ENCODE assay signal across 21 cellular contexts in genomic region chr7:27647489-27647888, GRCh38. TPM values are rescaled to one million over a fixed set of nuclear protein-coding genes. Genes with fewer than 3 reads are reported as not detected.
DNase-seq lines count a peak whose midpoint lies in the region; ATAC-seq, FAIRE-seq and TF ChIP-seq lines count a peak whose summit lies in the region.
"Had no signal": no experiment of that assay in that cellular context is flagged by ENCODE, and none has a peak within 500 bp of the region (broad histone marks: within the 10 kb centered on the region; RNA-seq: fewer than 3 reads in every experiment).

No MANE protein-coding gene starts in this region.

- H4K5ac ChIP-seq in IMR-90 (ENCODE audit: low read depth, low read length): no peak overlapping the region

- no peak overlapping the region for H2AK5ac ChIP-seq in IMR-90 (ENCODE audit: low read depth, low read length)

- intact Hi-C loops in IMR-90 (cut with micrococcal nuclease): no loop called here

- H3K79me1 ChIP-seq in IMR-90 (ENCODE audit: low read depth in 1 of 2, low read length in 2 of 2): peaks cover 0 to 18% of the 10 kb centered on the region in 2 experiments; a peak in 2 of 4 replicates

- CTCF ChIA-PET in IMR-90 (lab: Yijun Ruan, JAX) (no interaction called here), RWPE1 (lab: Yijun Ruan, JAX) (no interaction called here)

- H3K27me3 ChIP-seq in ACC112 (ENCODE audit: insufficient read depth, low read length) (no peaks in the 10 kb centered on the region), IMR-90 (ENCODE audit: control insufficient read depth, insufficient read depth, low read length) (no peaks in the 10 kb centered on the region), astrocyte (ENCODE audit: insufficient read depth, low read length) (no peaks in the 10 kb centered on the region)
- H3K27me3 ChIP-seq: BLaER1 treated with 17β-estradiol and CSF1 and Interleukin-3, amounts not matched to agents 10 nM and 100 nM; Peyer's patch had no signal

- no peak overlapping the region for H4K8ac ChIP-seq in IMR-90 (ENCODE audit: low read depth in 2 of 2, low read length in 2 of 2)

- no peak overlapping the region for H4K91ac ChIP-seq in IMR-90 (ENCODE audit: insufficient read depth, low read depth, low read length)

- no peak overlapping the region for H3K56ac ChIP-seq in IMR-90 (ENCODE audit: extremely low read depth, insufficient read depth, low read length)

- ATAC-seq in IMR-90 (ENCODE audit: low read depth): no peak

- H3K4me3 Mint-ChIP-seq in astrocyte (ENCODE audit: unreplicated experiment) (peak overlapping the region; percentile 17), osteocyte (ENCODE audit: unreplicated experiment) (no peak overlapping the region)
- H3K4me3 Mint-ChIP-seq: CD4-positive, alpha-beta T cell had no signal

- no peak overlapping the region for H3K4me2 ChIP-seq in IMR-90 (ENCODE audit: low read depth, low read length)
- H3K4me2 ChIP-seq in astrocyte (ENCODE audit: low read length): no peak overlapping the region
- H3K4me2 ChIP-seq: BLaER1 treated with 17β-estradiol and CSF1 and Interleukin-3, amounts not matched to agents 10 nM and 100 nM; KMS-11 had no signal

- H3K4me1 ChIP-seq in ACC112 (ENCODE audit: control insufficient read depth, insufficient read depth, low read length, unreplicated experiment): peaks cover 16% of the 10 kb centered on the region
- H3K4me1 ChIP-seq in IMR-90 (ENCODE audit: control insufficient read depth, insufficient read depth, low read length): peaks cover 3% of the 10 kb centered on the region
- H3K4me1 ChIP-seq in astrocyte (ENCODE audit: insufficient read depth, low read length): no peaks in the 10 kb centered on the region
- H3K4me1 ChIP-seq: BLaER1 treated with 17β-estradiol and CSF1 and Interleukin-3, amounts not matched to agents 10 nM and 100 nM; Peyer's patch had no signal

- H2BK120ac ChIP-seq in IMR-90 (ENCODE audit: low read depth, low read length): no peak overlapping the region

- no peaks in the 10 kb centered on the region for H4K20me1 ChIP-seq in IMR-90 (ENCODE audit: insufficient read depth, low read length)
- no peaks in the 10 kb centered on the region for H4K20me1 ChIP-seq in astrocyte (ENCODE audit: insufficient read depth, low read length)
- H4K20me1 ChIP-seq: BLaER1 treated with 17β-estradiol and CSF1 and Interleukin-3, amounts not matched to agents 10 nM and 100 nM had no signal

- H3K9me3 Mint-ChIP-seq in astrocyte (ENCODE audit: unreplicated experiment) (no peaks in the 10 kb centered on the region), osteocyte (ENCODE audit: unreplicated experiment) (no peaks in the 10 kb centered on the region)
- H3K9me3 Mint-ChIP-seq: CD4-positive, alpha-beta T cell had no signal

- H3K9ac ChIP-seq in IMR-90 (ENCODE audit: low read depth, low read length) (no peak overlapping the region), astrocyte (ENCODE audit: low read length) (no peak overlapping the region)
- H3K9ac ChIP-seq: BLaER1 treated with 17β-estradiol and CSF1 and Interleukin-3, amounts not matched to agents 10 nM and 100 nM; KMS-11 had no signal

- H3K27me3 Mint-ChIP-seq in astrocyte (ENCODE audit: low read depth, unreplicated experiment) (no peaks in the 10 kb centered on the region), osteocyte (ENCODE audit: unreplicated experiment) (no peaks in the 10 kb centered on the region)
- H3K27me3 Mint-ChIP-seq: CD4-positive, alpha-beta T cell had no signal

- H2AFZ ChIP-seq in ACC112 (ENCODE audit: low read length, unreplicated experiment) (no peak overlapping the region), IMR-90 (replicated peaks; ENCODE audit: low read length, poor library complexity) (no peak overlapping the region), astrocyte (ENCODE audit: low read depth, low read length) (no peak overlapping the region)

- H2BK20ac ChIP-seq in IMR-90 (ENCODE audit: low read depth, low read length): peak overlapping the region; percentile 24; the same call in 1 of the 2 replicates

- peaks cover 3% of the 10 kb centered on the region; the same call in 1 of the 2 replicates for H3K9me1 ChIP-seq in IMR-90 (ENCODE audit: insufficient read depth, low read length)

- dilution Hi-C loops in IMR-90 (cut with HindIII; ENCODE audit: low sequenced_read_pairs, unreplicated experiment): no loop called here

- H3K36me3 Mint-ChIP-seq in astrocyte (ENCODE audit: low read depth, unreplicated experiment): no peaks in the 10 kb centered on the region
- peaks cover 28% of the 10 kb centered on the region for H3K36me3 Mint-ChIP-seq in osteocyte (ENCODE audit: unreplicated experiment)

- H3K4ac ChIP-seq in IMR-90 (ENCODE audit: low read depth, low read length): no peak overlapping the region

- no peak for TF ChIP-seq POLR2A in IMR-90 (IDR thresholded peaks at IDR 0.05; ENCODE audit: low read depth, low read length)

- TF ChIP-seq RAD21 in IMR-90 (IDR thresholded peaks at IDR 0.05; ENCODE audit: low read length): no peak

- POLR2A ChIA-PET in IMR-90 (lab: Charles Lee; ENCODE audit: unreplicated experiment): no interaction called here
- POLR2A ChIA-PET in RWPE1 (lab: Yijun Ruan, JAX; ENCODE audit: low non-redundant PET): interaction anchor here (1.4 kb wide), 1 partner anchor 15 kb away, joined by 6 read pairs; the partner anchor contains the start of gene HIBADH

- H2AK9ac ChIP-seq in IMR-90 (replicated peaks; ENCODE audit: low read depth, low read length, poor library complexity): no peak overlapping the region

- H2BK15ac ChIP-seq in IMR-90 (ENCODE audit: low read depth, low read length): no peak overlapping the region

- H3K9me3 ChIP-seq in IMR-90 (ENCODE audit: control insufficient read depth, insufficient read depth, low read length) (no peaks in the 10 kb centered on the region), astrocyte (ENCODE audit: insufficient read depth, low read depth, low read length) (no peaks in the 10 kb centered on the region)
- H3K9me3 ChIP-seq: Peyer's patch had no signal

- H3K79me2 ChIP-seq in ACC112 (ENCODE audit: control insufficient read depth, insufficient read depth, low read length, unreplicated experiment) (peaks cover 5% of the 10 kb centered on the region), astrocyte (ENCODE audit: insufficient read depth, low read length) (no peaks in the 10 kb centered on the region)

- H3K27ac ChIP-seq in ACC112 (ENCODE audit: low read depth, low read length): peak overlapping the region; percentile 39; the same call in 1 of the 2 replicates
- H3K27ac ChIP-seq in IMR-90 (ENCODE audit: insufficient read depth, low read length): no peak overlapping the region
- no peak overlapping the region for H3K27ac ChIP-seq in astrocyte (ENCODE audit: low read depth, low read length)
- no peak overlapping the region for H3K27ac ChIP-seq in RWPE1
- H3K27ac ChIP-seq: BLaER1 treated with 17β-estradiol and CSF1 and Interleukin-3, amounts not matched to agents 10 nM and 100 nM; KMS-11; Peyer's patch had no signal

- no peak overlapping the region for H3K18ac ChIP-seq in IMR-90 (ENCODE audit: low read depth, low read length)

- no peak for TF ChIP-seq CTCF in IMR-90 (conservative IDR thresholded peaks at IDR 0.05; ENCODE audit: low read depth, low read length)
- no peak for TF ChIP-seq CTCF in astrocyte (IDR thresholded peaks at IDR 0.05; ENCODE audit: insufficient read depth, low read depth, low read length)
- TF ChIP-seq CTCF in osteocyte (IDR thresholded peaks at IDR 0.05): no peak
- TF ChIP-seq CTCF in RWPE1 (conservative IDR thresholded peaks at IDR 0.05; ENCODE audit: low read depth): no peak

- no peak overlapping the region for H2BK5ac ChIP-seq in IMR-90 (ENCODE audit: low read depth, low read length, poor library complexity, severe bottlenecking)

- H3K36me3 ChIP-seq in ACC112 (ENCODE audit: insufficient read depth, low read length) (peaks cover 16% of the 10 kb centered on the region), IMR-90 (ENCODE audit: control insufficient read depth, insufficient read depth, low read length) (peaks cover 4% of the 10 kb centered on the region; the same call in 1 of the 2 replicates), astrocyte (ENCODE audit: insufficient read depth, low read length) (peaks cover 6% of the 10 kb centered on the region)

- WGBS in IMR-90 (ENCODE audit: extremely low coverage in 2 of 2, insufficient read length in 1 of 2), 2 experiments: 40% methylated on average over 1 of the region's 1 CpG; no CpG with 5 or more reads in 1 of the 2 experiments

- H3K4me1 Mint-ChIP-seq in astrocyte (ENCODE audit: low read depth, unreplicated experiment) (peaks cover 23% of the 10 kb centered on the region), osteocyte (ENCODE audit: unreplicated experiment) (peaks cover 36% of the 10 kb centered on the region)

- no peak for FAIRE-seq in astrocyte (lab: Jason Lieb, UNC)
- FAIRE-seq: H1 had no signal

- no peak overlapping the region for H3K14ac ChIP-seq in IMR-90 (replicated peaks; ENCODE audit: low read depth, low read length)

- in situ Hi-C loops in IMR-90 (cut with MboI; ENCODE audit: low sequenced_read_pairs): no loop called here

- DNase-seq in IMR-90 (no peak), astrocyte (ENCODE audit: low read depth) (no peak), osteocyte (ENCODE audit: extremely low spot score, unreplicated experiment) (no peak), putamen (ENCODE audit: low spot score) (no peak), SW 1271 (lab: John Stamatoyannopoulos, UW) (no peak), RWPE1 (ENCODE audit: low spot score) (no peak)
- DNase-seq: AML-193; CD4-positive, alpha-beta T cell; DMS53; NCI-H1048; NCI-H1417; NCI-H1694; NCI-H2029 treated with DMSO at 0.1 percent for 48 hours; NCI-H446 treated with DMSO at 0.1 percent for 48 hours; NCI-H526; Peyer's patch; T-helper 1 cell had no signal

- BruUV-seq in IMR-90 (replicated peaks; lab: Mats Ljungman, UMichigan): no TSS peak

- H3K27ac Mint-ChIP-seq in astrocyte (ENCODE audit: unreplicated experiment) (peak overlapping the region; percentile 88), osteocyte (ENCODE audit: unreplicated experiment) (peak overlapping the region; percentile 37)
- H3K27ac Mint-ChIP-seq: CD4-positive, alpha-beta T cell had no signal

- no peak overlapping the region for H3K4me3 ChIP-seq in ACC112 (ENCODE audit: low read depth, low read length)
- no peak overlapping the region for H3K4me3 ChIP-seq in IMR-90 (ENCODE audit: insufficient read depth, low read depth, low read length)
- H3K4me3 ChIP-seq in astrocyte (ENCODE audit: insufficient read depth, low read depth, low read length): no peak overlapping the region
- H3K4me3 ChIP-seq: BLaER1 treated with 17β-estradiol and CSF1 and Interleukin-3, amounts not matched to agents 10 nM and 100 nM; Peyer's patch had no signal

- H3K23ac ChIP-seq in IMR-90 (ENCODE audit: low read depth, low read length): no peak overlapping the region

TF ChIP-seq in IMR-90, 13 proteins besides CTCF, POLR2A, EP300 and RAD21 (continues in another document):
- TF ChIP-seq MAZ (IDR thresholded peaks at IDR 0.05; ENCODE audit: borderline replicate concordance, low read depth, low read length) (no peak), RFX5 (IDR thresholded peaks at IDR 0.05; ENCODE audit: low read depth, low read length) (no peak), MAFK (IDR thresholded peaks at IDR 0.05; ENCODE audit: low read depth, low read length) (no peak)

RNA-seq across cellular contexts. Expression of gene HIBADH, which starts 15.2 kb away (rescaled TPM):
- 36.6 and 45.5 TPM in 2 replicates for total RNA-seq in IMR-90 (2012; rRNA removed)
- polyA plus RNA-seq in IMR-90 (2012; rRNA removed): 43.9 and 52.5 TPM in 2 replicates
- 19.4 and 29.9 TPM in 2 replicates for polyA plus RNA-seq in IMR-90 (2012; cell fraction: cytosol; rRNA removed)
- polyA plus RNA-seq in IMR-90 (2012; cell fraction: nucleus; rRNA removed; ENCODE audit: low replicate concordance): 4.4 and 19.8 TPM in 2 replicates
- 21.9 and 23.9 TPM in 2 replicates for total RNA-seq in astrocyte
- 31.9 and 34.4 TPM in 2 replicates for total RNA-seq in osteocyte
